Comparison of ENCODE assay signal across 8 cellular contexts in genomic region chr7:131106681-131107342, GRCh38.
DNase-seq lines count a peak whose midpoint lies in the region; ATAC-seq, FAIRE-seq and TF ChIP-seq lines count a peak whose summit lies in the region.

No MANE protein-coding gene starts in this region.

- H4K20me1 ChIP-seq in Loucy (ENCODE audit: insufficient read depth, low read length, poor library complexity, severe bottlenecking) = no peaks in the 10 kb centered on the region

- H3F3A ChIP-seq in Loucy (ENCODE audit: low read depth) = no peaks in the 10 kb centered on the region

- peak overlapping the region; percentile 99 to 100 for H3K27ac ChIP-seq in coronary artery

- H3K4me2 ChIP-seq in Loucy (ENCODE audit: low read depth, low read length, poor library complexity, severe bottlenecking) = peak overlapping the region; percentile 80

- TF ChIP-seq CTCF in Loucy (conservative IDR thresholded peaks at IDR 0.05; ENCODE audit: low read length) = no peak
- no peak for TF ChIP-seq CTCF in coronary artery (IDR thresholded peaks at IDR 0.05)

- H2AFZ ChIP-seq in Loucy (ENCODE audit: low read length) = peak overlapping the region; percentile 95

- H3K4me1 ChIP-seq in Loucy (ENCODE audit: insufficient read depth, low read length, poor library complexity, severe bottlenecking) = peaks cover 32% of the 10 kb centered on the region

- no peaks in the 10 kb centered on the region for H3K36me3 ChIP-seq in Loucy (ENCODE audit: insufficient read depth, low read length)

- H3K9me2 ChIP-seq in Loucy (replicated peaks; ENCODE audit: low read depth, low read length) = no peaks in the 10 kb centered on the region

- H3K79me2 ChIP-seq in Loucy (ENCODE audit: insufficient read depth, low read length) = no peaks in the 10 kb centered on the region

- DNase-seq in DMS 273 treated with DMSO at 0.1 percent for 48 hours (lab: John Stamatoyannopoulos, UW) = peak; percentile 31
- peak; percentile 52 for DNase-seq in activated CD4-positive, alpha-beta T cell treated with anti-CD3 and anti-CD28 coated beads, Interleukin-2, amount 50 U/mL, for 1 hour
- DNase-seq in coronary artery (ENCODE audit: low spot score) = peak; percentile 84
- DNase-seq in medulla oblongata (ENCODE audit: extremely low spot score) = peak; percentile 60
- DNase-seq in stimulated activated naive CD4-positive, alpha-beta T cell (lab: John Stamatoyannopoulos, UW) = peak; percentile 65 to 87 (median 72)
- no peak for DNase-seq in GM19239 (ENCODE audit: insufficient read length, low spot score)

- ATAC-seq in HG03025 (IDR thresholded peaks at IDR 0.05; ENCODE audit: low FRiP score, unreplicated experiment) = no peak

- H3K4me3 ChIP-seq in Loucy (ENCODE audit: low read length, poor library complexity, severe bottlenecking) = peak overlapping the region; percentile 84
- H3K4me3 ChIP-seq in coronary artery = peak overlapping the region; percentile 98

- H3K9ac ChIP-seq in Loucy (ENCODE audit: low read depth, low read length, poor library complexity, severe bottlenecking) = peak overlapping the region; percentile 61

- no peaks in the 10 kb centered on the region for H3K9me3 ChIP-seq in Loucy (ENCODE audit: insufficient read depth, low read depth, low read length)

- no peak for FAIRE-seq in GM19239 (lab: Jason Lieb, UNC)

- no peaks in the 10 kb centered on the region for H3K27me3 ChIP-seq in Loucy (ENCODE audit: insufficient read depth, low read length, poor library complexity, severe bottlenecking)
